In the genomic region with DNA sequence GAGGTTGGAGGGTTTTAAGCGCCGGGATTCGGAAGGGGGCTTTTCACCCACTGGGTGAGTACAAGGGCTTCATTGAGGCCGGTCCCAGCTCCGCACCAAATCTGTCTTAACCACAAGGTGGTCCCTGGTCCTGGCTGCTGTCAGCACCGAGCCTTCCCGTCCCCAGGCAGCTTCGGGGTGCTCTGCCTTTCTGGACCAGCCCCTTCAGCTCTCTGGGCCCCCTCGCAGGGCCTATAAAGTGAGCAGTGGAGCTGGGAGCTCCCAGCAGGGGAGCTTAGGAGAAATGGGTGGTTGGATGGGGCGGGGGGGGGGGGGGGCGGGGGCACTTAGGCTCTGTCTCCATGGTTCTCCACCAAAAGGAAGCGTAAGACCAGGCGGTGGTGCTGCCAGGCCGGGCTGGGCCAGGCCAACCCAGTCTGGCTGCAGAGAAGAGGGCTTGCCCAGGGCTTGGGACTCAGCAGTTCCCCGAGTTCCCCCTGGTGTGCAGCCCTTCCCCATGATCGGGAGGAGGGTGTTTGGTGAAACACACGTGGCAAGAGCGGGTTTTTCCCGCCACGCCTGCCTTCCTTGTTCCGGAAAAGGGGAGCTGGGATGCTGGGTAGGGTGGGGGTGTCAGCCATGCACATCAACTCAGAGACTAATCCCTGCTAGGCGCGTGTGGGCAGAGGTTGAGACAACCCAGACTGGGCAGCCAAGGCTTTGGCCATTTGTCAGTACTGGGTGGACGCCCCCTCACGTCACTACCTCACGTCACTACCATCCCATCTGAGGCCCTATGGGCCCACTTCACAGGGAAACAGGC, we compare ENCODE assay signal across 8 cellular contexts. TPM values are rescaled to one million over a fixed set of nuclear protein-coding genes. Genes with fewer than 3 reads are reported as not detected.
DNase-seq lines count a peak whose midpoint lies in the region; ATAC-seq and TF ChIP-seq lines count a peak whose summit lies in the region.

No MANE protein-coding gene starts in this region.

- ATAC-seq in HG03175 (IDR thresholded peaks at IDR 0.05; ENCODE audit: unreplicated experiment), result no peak
- ATAC-seq in GM18505 (IDR thresholded peaks at IDR 0.05; ENCODE audit: unreplicated experiment), result no peak

- H3K9me3 ChIP-seq in Caco-2, result no peaks in the 10 kb centered on the region
- no peaks in the 10 kb centered on the region for H3K9me3 ChIP-seq in SK-N-MC (ENCODE audit: low read depth, low read length)

- DNase-seq in Caco-2, result no peak
- no peak for DNase-seq in SK-N-MC (ENCODE audit: low read depth, low spot score)
- peak; percentile 56 for DNase-seq in fibroblast of villous mesenchyme (ENCODE audit: low read depth)
- DNase-seq in HUDEP-2 (lab: John Stamatoyannopoulos, UW; ENCODE audit: unreplicated experiment in 76 of 76), result no peak
- no peak for DNase-seq in Calu3

- H3K4me1 ChIP-seq in Caco-2, result no peaks in the 10 kb centered on the region
- peaks cover 5% of the 10 kb centered on the region for H3K4me1 ChIP-seq in rectal smooth muscle tissue (ENCODE audit: control insufficient read depth, insufficient read depth, low read length)

- H3K27ac ChIP-seq in SK-N-MC (peak overlapping the region; percentile 99), rectal smooth muscle tissue (ENCODE audit: low read depth, low read length) (peak overlapping the region; percentile 26)

- H3K27me3 ChIP-seq in Caco-2 (replicated peaks; ENCODE audit: control insufficient read depth, insufficient read depth, low read length), result peaks cover 2% of the 10 kb centered on the region
- peaks cover 4% of the 10 kb centered on the region for H3K27me3 ChIP-seq in rectal smooth muscle tissue (ENCODE audit: control insufficient read depth, insufficient read depth, low read length)

- TF ChIP-seq POLR2A in GM18505 (IDR thresholded peaks at IDR 0.05; ENCODE audit: borderline replicate concordance, extremely low read depth, insufficient read depth, insufficient read length), result no peak

- H3K4me3 Mint-ChIP-seq in Caco-2 (ENCODE audit: unreplicated experiment) (peak overlapping the region; percentile 88), Calu3 (ENCODE audit: low read depth, unreplicated experiment) (no peak overlapping the region)

- H3K9ac ChIP-seq in SK-N-MC (ENCODE audit: insufficient read length) (peak overlapping the region; percentile 91), rectal smooth muscle tissue (ENCODE audit: low read length) (no peak overlapping the region)

- POLR2A ChIA-PET in Caco-2 (lab: Charles Lee), result no interaction called here

- CTCF ChIA-PET in Caco-2 (lab: Charles Lee), result interaction anchor here (0.6 kb wide), 1 partner anchor 528 kb away, joined by 3 read pairs; no protein-coding TSS in a partner anchor
- CTCF ChIA-PET in Calu3 (lab: Charles Lee), result no interaction called here

- H3K9me3 Mint-ChIP-seq in Caco-2 (ENCODE audit: unreplicated experiment) (no peaks in the 10 kb centered on the region), Calu3 (ENCODE audit: low read depth, unreplicated experiment) (no peaks in the 10 kb centered on the region)

- intact Hi-C loops in Caco-2 (cut with micrococcal nuclease; ENCODE audit: unreplicated experiment) (no loop called here), Calu3 (cut with micrococcal nuclease; ENCODE audit: unreplicated experiment) (no loop called here)

- H3K27me3 Mint-ChIP-seq in Caco-2 (ENCODE audit: insufficient read depth, unreplicated experiment) (peaks cover 13% of the 10 kb centered on the region), Calu3 (ENCODE audit: unreplicated experiment) (peaks cover 25% of the 10 kb centered on the region)

- H3K27ac Mint-ChIP-seq in Caco-2 (ENCODE audit: unreplicated experiment), result no peak overlapping the region
- H3K27ac Mint-ChIP-seq in Calu3 (ENCODE audit: unreplicated experiment), result no peak overlapping the region

- H3K36me3 ChIP-seq in Caco-2 (ENCODE audit: control insufficient read depth, insufficient read depth, low read length), result no peaks in the 10 kb centered on the region
- peaks cover 11% of the 10 kb centered on the region for H3K36me3 ChIP-seq in SK-N-MC (ENCODE audit: insufficient read depth, low read length)
- H3K36me3 ChIP-seq in rectal smooth muscle tissue (ENCODE audit: control insufficient read depth, insufficient read depth, low read length), result no peaks in the 10 kb centered on the region

- no peaks in the 10 kb centered on the region for H3K36me3 Mint-ChIP-seq in Caco-2 (ENCODE audit: insufficient read depth, unreplicated experiment)
- peaks cover 6% of the 10 kb centered on the region for H3K36me3 Mint-ChIP-seq in Calu3 (ENCODE audit: insufficient read depth, unreplicated experiment)

- peak overlapping the region; percentile 49 for H3K4me3 ChIP-seq in Caco-2 (ENCODE audit: low read depth, low read length)
- peak overlapping the region; percentile 76 for H3K4me3 ChIP-seq in SK-N-MC
- H3K4me3 ChIP-seq in fibroblast of villous mesenchyme (ENCODE audit: low read depth, low read length), result peak overlapping the region; percentile 42
- H3K4me3 ChIP-seq in rectal smooth muscle tissue (ENCODE audit: low read length), result peak overlapping the region; percentile 44

- peaks cover 5% of the 10 kb centered on the region for H3K4me1 Mint-ChIP-seq in Caco-2 (ENCODE audit: low read depth, unreplicated experiment)
- H3K4me1 Mint-ChIP-seq in Calu3 (ENCODE audit: low read depth, unreplicated experiment), result no peaks in the 10 kb centered on the region

- BruUV-seq in Caco-2 (replicated peaks; lab: Mats Ljungman, UMichigan) (no TSS peak), Calu3 (replicated peaks; lab: Mats Ljungman, UMichigan) (no TSS peak)

- TF ChIP-seq CTCF in Caco-2 (IDR thresholded peaks at IDR 0.05; ENCODE audit: insufficient read depth in 1 of 2, low read depth in 1 of 2, low read length in 1 of 2, severe bottlenecking in 1 of 2, unreplicated experiment in 1 of 2) (no peak), fibroblast of villous mesenchyme (IDR thresholded peaks at IDR 0.05; ENCODE audit: insufficient read depth, low read depth, low read length) (no peak), Calu3 (IDR thresholded peaks at IDR 0.05; ENCODE audit: unreplicated experiment) (no peak)

RNA-seq across cellular contexts. Expression of a gene that starts 32.7 kb away (rescaled TPM):
- total RNA-seq in Caco-2 (2022) (not detected in 2 replicates), fibroblast of villous mesenchyme (under 0.01 and 1.6 TPM in 2 replicates), Calu3 (2022) (not detected in 2 replicates)

RNA-seq across cellular contexts. Expression of a gene that starts 54.7 kb away (rescaled TPM):
- total RNA-seq in Caco-2 (2022), result 4.0 and 5.6 TPM in 2 replicates
- total RNA-seq in fibroblast of villous mesenchyme, result 8.7 and 16.0 TPM in 2 replicates
- 6.3 and 7.4 TPM in 2 replicates for total RNA-seq in Calu3 (2022)

RNA-seq across cellular contexts. Expression of a gene that starts 56.2 kb away (rescaled TPM):
- total RNA-seq in Caco-2 (2022) (17.4 and 18.1 TPM in 2 replicates), fibroblast of villous mesenchyme (16.8 and 20.3 TPM in 2 replicates), Calu3 (2022) (15.5 and 18.4 TPM in 2 replicates)
